In the genomic region with DNA sequence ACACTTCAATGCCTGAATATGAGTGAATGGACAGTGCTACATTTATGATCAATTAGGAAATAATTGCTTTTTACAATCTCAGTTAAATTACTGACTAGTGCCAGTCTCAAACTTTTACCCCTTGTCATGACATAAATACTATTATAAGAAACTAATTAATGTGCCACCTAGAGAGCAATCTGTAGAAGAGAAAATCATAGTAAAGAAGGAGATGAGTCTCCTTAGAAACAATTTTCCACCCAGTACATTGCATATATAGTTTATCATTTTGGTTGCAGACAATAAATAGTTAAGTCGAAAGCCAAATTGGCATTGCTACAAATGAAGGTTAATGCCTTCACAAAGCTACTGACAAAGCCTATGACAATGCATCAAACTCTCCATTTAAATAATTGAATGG, we compare ENCODE assay signal across 16 cellular contexts.
"Had no signal": no experiment of that assay in that cellular context is flagged by ENCODE, and none has a peak within 500 bp of the region (broad histone marks: within the 10 kb centered on the region; RNA-seq: fewer than 3 reads in every experiment).

No MANE protein-coding gene starts in this region.

- H3K4me1 ChIP-seq: ascending aorta, thyroid gland had no signal

- H3K27me3 ChIP-seq: ascending aorta, cardiac muscle cell, thyroid gland had no signal

- H3K27ac Mint-ChIP-seq: activated CD8-positive, alpha-beta T cell treated with anti-CD3 and anti-CD28 coated beads for 36 hours; activated T-cell treated with anti-CD3 and anti-CD28 coated beads, Interleukin-2, amount 50 U/mL, for 72 hours; stimulated activated effector memory CD8-positive, alpha-beta T cell treated with anti-CD3 and anti-CD28 coated beads, Interleukin-12 subunit alpha, Interleukin-12 subunit beta, amount 100 ng/mL, for 72 hours; T-cell had no signal

- H3K4me1 Mint-ChIP-seq: stimulated activated effector memory CD8-positive, alpha-beta T cell treated with anti-CD3 and anti-CD28 coated beads, Interleukin-12 subunit alpha, Interleukin-12 subunit beta, amount 100 ng/mL, for 72 hours; T-cell had no signal

- DNase-seq: activated CD8-positive, alpha-beta memory T cell treated with anti-CD3 and anti-CD28 coated beads, Interleukin-2, amount 50 U/mL, for 4 hours; activated CD8-positive, alpha-beta T cell treated with anti-CD3 and anti-CD28 coated beads for 36 hours; activated naive CD4-positive, alpha-beta T cell; activated T-cell treated with anti-CD3 and anti-CD28 coated beads, Interleukin-2, amount 50 U/mL, for 72 hours; hippocampal formation; left ventricle myocardium superior; mesenchymal stem cell; retina; T-cell; T1000; thyroid gland had no signal

- H3K36me3 Mint-ChIP-seq: stimulated activated effector memory CD8-positive, alpha-beta T cell treated with anti-CD3 and anti-CD28 coated beads, Interleukin-12 subunit alpha, Interleukin-12 subunit beta, amount 100 ng/mL, for 72 hours; T-cell had no signal

- FAIRE-seq: colon had no signal

- H3K36me3 ChIP-seq: ascending aorta, cardiac muscle cell, thyroid gland had no signal

- H3K4me3 Mint-ChIP-seq: activated CD8-positive, alpha-beta T cell treated with anti-CD3 and anti-CD28 coated beads for 36 hours; activated T-cell treated with anti-CD3 and anti-CD28 coated beads, Interleukin-2, amount 50 U/mL, for 72 hours; stimulated activated effector memory CD8-positive, alpha-beta T cell treated with anti-CD3 and anti-CD28 coated beads, Interleukin-12 subunit alpha, Interleukin-12 subunit beta, amount 100 ng/mL, for 72 hours; T-cell had no signal

- ATAC-seq: activated CD8-positive, alpha-beta T cell treated with anti-CD3 and anti-CD28 coated beads for 36 hours; activated T-cell treated with anti-CD3 and anti-CD28 coated beads, Interleukin-2, amount 50 U/mL, for 72 hours; left ventricle myocardium superior; stimulated activated effector memory CD8-positive, alpha-beta T cell treated with anti-CD3 and anti-CD28 coated beads, Interleukin-12 subunit alpha, Interleukin-12 subunit beta, amount 100 ng/mL, for 72 hours; T-cell had no signal

- H3K9me3 Mint-ChIP-seq: activated CD8-positive, alpha-beta T cell treated with anti-CD3 and anti-CD28 coated beads for 36 hours had no signal

- H3K27me3 Mint-ChIP-seq: activated CD8-positive, alpha-beta T cell treated with anti-CD3 and anti-CD28 coated beads for 36 hours; T-cell had no signal

- H3K9me3 ChIP-seq: ascending aorta, thyroid gland had no signal

- H3K27ac ChIP-seq: ascending aorta, cardiac muscle cell, skin epidermis, thyroid gland had no signal

- H3K4me3 ChIP-seq: ascending aorta, cardiac muscle cell, skin epidermis, thyroid gland had no signal
